ENCODE assay signal across 24 cellular contexts in genomic region chr16:68253721-68254120, GRCh38. TPM values are rescaled to one million over a fixed set of nuclear protein-coding genes. Genes with fewer than 3 reads are reported as not detected.
DNase-seq lines count a peak whose midpoint lies in the region; ATAC-seq and TF ChIP-seq lines count a peak whose summit lies in the region.
"Had no signal": no experiment of that assay in that cellular context is flagged by ENCODE, and none has a peak within 500 bp of the region (broad histone marks: within the 10 kb centered on the region; RNA-seq: fewer than 3 reads in every experiment).

No MANE protein-coding gene starts in this region.

- no peak overlapping the region for H4K8ac ChIP-seq in trophoblast cell (ENCODE audit: low read depth, low read length)

- H3K4me1 Mint-ChIP-seq in dendritic cell treated with granulocyte-macrophage colony-stimulating factor and Interleukin-4, amounts not matched to agents 40 ng/mL and 50 ng/mL, for 4 days (ENCODE audit: low read depth): peaks cover 45% of the 10 kb centered on the region

- H2AK5ac ChIP-seq in trophoblast cell (ENCODE audit: low read length): no peak overlapping the region

- no peaks in the 10 kb centered on the region for H3K27me3 ChIP-seq in right cardiac atrium (ENCODE audit: control insufficient read depth, insufficient read depth)
- H3K27me3 ChIP-seq in KMS-11 (ENCODE audit: insufficient read depth, low read depth): no peaks in the 10 kb centered on the region
- H3K27me3 ChIP-seq in skeletal muscle tissue (ENCODE audit: control insufficient read depth in 3 of 3, insufficient read depth in 3 of 3, low read length in 3 of 3): no peaks in the 10 kb centered on the region
- H3K27me3 ChIP-seq in trophoblast cell (ENCODE audit: insufficient read depth, low read length): no peaks in the 10 kb centered on the region
- H3K27me3 ChIP-seq in dorsolateral prefrontal cortex: no peaks in the 10 kb centered on the region
- H3K27me3 ChIP-seq: Peyer's patch had no signal

- no peaks in the 10 kb centered on the region for H3K79me1 ChIP-seq in trophoblast cell (ENCODE audit: low read length)

- H2BK5ac ChIP-seq in trophoblast cell (ENCODE audit: low read depth, low read length, poor library complexity): no peak overlapping the region

- intact Hi-C loops in right cardiac atrium (cut with DNase I) (no loop called here), Right ventricle myocardium inferior (cut with DNase I) (no loop called here), dorsolateral prefrontal cortex (cut with DNase I) (no loop called here)
- intact Hi-C loops in dendritic cell treated with granulocyte-macrophage colony-stimulating factor and Interleukin-4, amounts not matched to agents 40 ng/mL and 50 ng/mL, for 4 days (cut with micrococcal nuclease): no loop called here

- H4K20me1 ChIP-seq in KMS-11 (ENCODE audit: insufficient read depth): no peaks in the 10 kb centered on the region

- H3K4me1 ChIP-seq in right cardiac atrium (ENCODE audit: control insufficient read depth, insufficient read depth, low read length) (peaks cover 4% of the 10 kb centered on the region), KMS-11 (ENCODE audit: low read depth, poor library complexity, severe bottlenecking) (peaks cover 99% of the 10 kb centered on the region), skeletal muscle tissue (ENCODE audit: control insufficient read depth in 3 of 3, insufficient read depth in 3 of 3, low read length in 3 of 3) (peaks cover 42 to 86% (median 71%) of the 10 kb centered on the region in 3 donors), trophoblast cell (ENCODE audit: control insufficient read depth in 1 of 2, insufficient read depth in 2 of 2, low read length in 2 of 2) (peaks cover 4 to 9% of the 10 kb centered on the region in 2 experiments)

- H3K9me3 Mint-ChIP-seq in dendritic cell treated with granulocyte-macrophage colony-stimulating factor and Interleukin-4, amounts not matched to agents 40 ng/mL and 50 ng/mL, for 4 days: no peaks in the 10 kb centered on the region
- H3K9me3 Mint-ChIP-seq: CD8-positive, alpha-beta memory T cell; IgD-negative memory B cell had no signal

- no peak overlapping the region for H3K23ac ChIP-seq in trophoblast cell (ENCODE audit: low read length)

- WGBS in right cardiac atrium: 83% methylated on average over 4 of the region's 4 CpGs
- no CpG with 5 or more reads among the region's 4 CpGs for WGBS in trophoblast cell (ENCODE audit: extremely low coverage, insufficient coverage, insufficient read length)

- H4K12ac ChIP-seq in trophoblast cell (ENCODE audit: low read depth, low read length): no peak overlapping the region

- H3K4ac ChIP-seq in trophoblast cell (ENCODE audit: low read depth, low read length): no peak overlapping the region

- no peak overlapping the region for H3K4me3 Mint-ChIP-seq in dendritic cell treated with granulocyte-macrophage colony-stimulating factor and Interleukin-4, amounts not matched to agents 40 ng/mL and 50 ng/mL, for 4 days
- H3K4me3 Mint-ChIP-seq: CD14-positive monocyte; CD8-positive, alpha-beta memory T cell; IgD-negative memory B cell had no signal

- H3K9ac ChIP-seq in KMS-11 (no peak overlapping the region), skeletal muscle tissue (ENCODE audit: low read depth in 1 of 3, low read length in 3 of 3) (peak overlapping the region in 1 of 3 donors; percentile 62), trophoblast cell (ENCODE audit: low read length) (no peak overlapping the region)

- no peaks in the 10 kb centered on the region for H3K36me3 ChIP-seq in KMS-11 (ENCODE audit: insufficient read depth)
- peaks cover 35 to 48% (median 47%) of the 10 kb centered on the region in 3 donors for H3K36me3 ChIP-seq in skeletal muscle tissue (ENCODE audit: control insufficient read depth in 3 of 3, insufficient read depth in 3 of 3, low read length in 3 of 3)
- H3K36me3 ChIP-seq in trophoblast cell (ENCODE audit: control insufficient read depth in 1 of 2, insufficient read depth in 2 of 2, low read length in 2 of 2): peaks cover 21 to 25% of the 10 kb centered on the region in 2 experiments

- H2BK12ac ChIP-seq in trophoblast cell (ENCODE audit: low read length): no peak overlapping the region

- no peak overlapping the region for H3K4me3 ChIP-seq in right cardiac atrium (ENCODE audit: low read length)
- H3K4me3 ChIP-seq in KMS-11 (IDR thresholded peaks at IDR 0.05; ENCODE audit: insufficient read depth, low read depth, low read length): no peak overlapping the region
- no peak overlapping the region for H3K4me3 ChIP-seq in skeletal muscle tissue (ENCODE audit: low read length in 3 of 3)
- no peak overlapping the region for H3K4me3 ChIP-seq in trophoblast cell (ENCODE audit: low read depth, low read length)
- H3K4me3 ChIP-seq in dorsolateral prefrontal cortex: no peak overlapping the region
- H3K4me3 ChIP-seq: Peyer's patch had no signal

- peaks cover 35% of the 10 kb centered on the region; the same call in 1 of the 2 replicates for H3K79me2 ChIP-seq in KMS-11 (ENCODE audit: insufficient read depth, low read depth)
- H3K79me2 ChIP-seq in trophoblast cell (ENCODE audit: control insufficient read depth, insufficient read depth, low read length, poor library complexity): no peaks in the 10 kb centered on the region

- H3K9me3 ChIP-seq in right cardiac atrium (ENCODE audit: control insufficient read depth, low read length) (no peaks in the 10 kb centered on the region), skeletal muscle tissue (ENCODE audit: control insufficient read depth in 3 of 3, low read length in 3 of 3) (no peaks in the 10 kb centered on the region), trophoblast cell (ENCODE audit: insufficient read depth, low read depth, low read length) (no peaks in the 10 kb centered on the region)
- H3K9me3 ChIP-seq: Peyer's patch had no signal

- peak overlapping the region; percentile 18 for H3K27ac Mint-ChIP-seq in dendritic cell treated with granulocyte-macrophage colony-stimulating factor and Interleukin-4, amounts not matched to agents 40 ng/mL and 50 ng/mL, for 4 days

- H3K4me2 ChIP-seq in KMS-11 (peak overlapping the region; percentile 86; the same call in 1 of the 2 replicates), trophoblast cell (ENCODE audit: low read length) (no peak overlapping the region)

- no peak overlapping the region for H2BK120ac ChIP-seq in trophoblast cell (ENCODE audit: insufficient read depth, low read length, poor library complexity)

- H3K36me3 Mint-ChIP-seq in dendritic cell treated with granulocyte-macrophage colony-stimulating factor and Interleukin-4, amounts not matched to agents 40 ng/mL and 50 ng/mL, for 4 days (ENCODE audit: low read depth): peaks cover 99% of the 10 kb centered on the region

- no peaks in the 10 kb centered on the region for H3K27me3 Mint-ChIP-seq in dendritic cell treated with granulocyte-macrophage colony-stimulating factor and Interleukin-4, amounts not matched to agents 40 ng/mL and 50 ng/mL, for 4 days
- H3K27me3 Mint-ChIP-seq: IgD-negative memory B cell had no signal

- H3K14ac ChIP-seq in trophoblast cell (ENCODE audit: low read length): no peak overlapping the region

- no peak overlapping the region for H3K18ac ChIP-seq in trophoblast cell (ENCODE audit: low read length)

- H2AFZ ChIP-seq in KMS-11 (ENCODE audit: low read depth): no peak overlapping the region
- no peak overlapping the region for H2AFZ ChIP-seq in trophoblast cell (ENCODE audit: insufficient read depth, low read length, poor library complexity)

- H4K91ac ChIP-seq in trophoblast cell (ENCODE audit: low read depth, low read length): no peak overlapping the region

- H3K27ac ChIP-seq in right cardiac atrium (ENCODE audit: low read length): peak overlapping the region; percentile 95
- H3K27ac ChIP-seq in KMS-11: peak overlapping the region; percentile 86
- H3K27ac ChIP-seq in skeletal muscle tissue (ENCODE audit: low read depth, low read length): peak overlapping the region; percentile 100
- no peak overlapping the region for H3K27ac ChIP-seq in trophoblast cell (ENCODE audit: low read depth, low read length)
- no peak overlapping the region for H3K27ac ChIP-seq in dorsolateral prefrontal cortex
- H3K27ac ChIP-seq: Peyer's patch had no signal

- DNase-seq in right cardiac atrium (no peak), Right ventricle myocardium inferior (ENCODE audit: missing footprints) (no peak), trophoblast cell (no peak), dorsolateral prefrontal cortex (no peak)
- DNase-seq: CD8-positive, alpha-beta memory T cell; DMS 273 treated with DMSO at 0.1 percent for 48 hours; DMS79; GF-D8; NCI-H1092; NCI-H1417 treated with DMSO at 0.1 percent for 48 hours; NCI-H187; NCI-H2081 treated with DMSO at 0.1 percent for 48 hours; NCI-H2171; NCI-H226; NCI-H510A; NCI-H69; OCI-M1; Peyer's patch had no signal

- ATAC-seq in right cardiac atrium (no peak), Right ventricle myocardium inferior (no peak)
- ATAC-seq: SK-N-SH treated with all-trans-retinoic acid at 6 μM for 48 hours had no signal

- TF ChIP-seq CTCF in KMS-11 (conservative IDR thresholded peaks at IDR 0.05; ENCODE audit: low read depth, low read length): no peak
- TF ChIP-seq CTCF in dorsolateral prefrontal cortex (IDR thresholded peaks at IDR 0.05 in 54 of 56, conservative IDR thresholded peaks at IDR 0.05 in 2 of 56; ENCODE audit: low read depth in 1 of 56, partially characterized antibody in 56 of 56): no peak

RNA-seq across cellular contexts. Expression of gene PLA2G15, which starts 8.5 kb away (rescaled TPM):
- total RNA-seq in right cardiac atrium (10 to 100 TPM; 20.2 to 30.8 (median 28.7) TPM), Right ventricle myocardium inferior (43.8 TPM), skeletal muscle tissue (23.0 TPM), dorsolateral prefrontal cortex (10 to 100 TPM; 13.4 to 34.2 (median 20.2) TPM)
- 18.2 TPM for polyA plus RNA-seq in right cardiac atrium
- polyA plus RNA-seq in trophoblast cell (2013): 22.1 and 24.6 TPM in 2 replicates

RNA-seq across cellular contexts. Expression of gene SLC7A6, which starts 10.6 kb away (rescaled TPM):
- total RNA-seq in right cardiac atrium (10 to 100 TPM; 39.0 to 60.7 (median 51.3) TPM), Right ventricle myocardium inferior (33.7 TPM), skeletal muscle tissue (9.4 TPM), dorsolateral prefrontal cortex (10 to 100 TPM; 21.3 to 61.6 (median 36.3) TPM)
- 25.0 TPM for polyA plus RNA-seq in right cardiac atrium
- polyA plus RNA-seq in trophoblast cell (2013): 65.1 and 75.5 TPM in 2 replicates

RNA-seq across cellular contexts. Expression of gene ESRP2, which starts 17.8 kb away (rescaled TPM):
- total RNA-seq in right cardiac atrium: under 1 TPM; 0.14 to 0.59 (median 0.36) TPM
- 0.16 TPM for polyA plus RNA-seq in right cardiac atrium
- total RNA-seq in Right ventricle myocardium inferior: 0.41 TPM
- total RNA-seq in skeletal muscle tissue: not detected
- 30.4 and 31.7 TPM in 2 replicates for polyA plus RNA-seq in trophoblast cell (2013)
- 1 to 10 TPM in 7 of 120 experiments, under 1 TPM in 39, not detected in 74; 0.10 to 3.0 (median 0.37) TPM for total RNA-seq in dorsolateral prefrontal cortex
- polyA plus RNA-seq: CD14-positive monocyte had no signal

RNA-seq across cellular contexts. Expression of gene SLC7A6OS, which starts 57.0 kb away (rescaled TPM):
- total RNA-seq in right cardiac atrium (10 to 100 TPM; 10.9 to 13.4 (median 11.9) TPM), Right ventricle myocardium inferior (12.4 TPM), skeletal muscle tissue (11.0 TPM), dorsolateral prefrontal cortex (10 to 100 TPM; 11.9 to 33.6 (median 20.1) TPM)
- 7.9 TPM for polyA plus RNA-seq in right cardiac atrium
- polyA plus RNA-seq in trophoblast cell (2013): 8.8 and 9.9 TPM in 2 replicates

RNA-seq across cellular contexts. Expression of gene PRMT7, which starts 57.1 kb away (rescaled TPM):
- total RNA-seq in right cardiac atrium: 10 to 100 TPM; 20.8 to 34.7 (median 32.2) TPM
- 34.5 TPM for polyA plus RNA-seq in right cardiac atrium
- 28.9 TPM for total RNA-seq in Right ventricle myocardium inferior
- total RNA-seq in skeletal muscle tissue: 49.1 TPM
- 32.7 and 33.3 TPM in 2 replicates for polyA plus RNA-seq in trophoblast cell (2013)
- total RNA-seq in dorsolateral prefrontal cortex: 100 to 1,000 TPM in 7 of 120 experiments, 10 to 100 TPM in 113; 48.9 to 123 (median 70.7) TPM

Comparison
In these comparisons a context has a peak if more than half of its experiments do, and no peak if none do; other contexts are left out.
1. H3K27ac ChIP-seq: peak in right cardiac atrium (single experiment), KMS-11 (single experiment) and skeletal muscle tissue (single experiment); none in trophoblast cell (single experiment) and dorsolateral prefrontal cortex (0 of 59).